In genomic region chr18:3451989-3452749, GRCh38 we compare ENCODE assay signal across 1 cellular context.
TF ChIP-seq lines count a peak whose summit lies in the region.

No MANE protein-coding gene starts in this region.

TF ChIP-seq in HEK293, 187 proteins besides CTCF, POLR2A, EP300 and RAD21 (continued from another document and continues in another):
- no peak for TF ChIP-seq ZNF518A (tag by site-specific recombination; conservative IDR thresholded peaks at IDR 0.05; ENCODE audit: low read depth)
- TF ChIP-seq ZNF621 (tag by site-specific recombination; IDR thresholded peaks at IDR 0.05): no peak
- no peak for TF ChIP-seq ZNF155 (tag by site-specific recombination; IDR thresholded peaks at IDR 0.05)
- TF ChIP-seq ZNF350 (tag by site-specific recombination; IDR thresholded peaks at IDR 0.05): no peak
- no peak for TF ChIP-seq ZBTB49 (tag by site-specific recombination; IDR thresholded peaks at IDR 0.05; ENCODE audit: low read depth)
- no peak for TF ChIP-seq PRDM2 (tag by site-specific recombination; IDR thresholded peaks at IDR 0.05; ENCODE audit: borderline replicate concordance)
- no peak for TF ChIP-seq ZNF777 (tag by site-specific recombination; IDR thresholded peaks at IDR 0.05; ENCODE audit: borderline replicate concordance)
- TF ChIP-seq ZNF585B (tag by site-specific recombination; IDR thresholded peaks at IDR 0.05): no peak
- TF ChIP-seq ZNF626 (tag by site-specific recombination; IDR thresholded peaks at IDR 0.05): no peak
- no peak for TF ChIP-seq ZNF366 (tag by site-specific recombination; conservative IDR thresholded peaks at IDR 0.05)
- TF ChIP-seq ZNF174 (tag by site-specific recombination; IDR thresholded peaks at IDR 0.05): no peak
- TF ChIP-seq PRDM10 (tag by site-specific recombination; IDR thresholded peaks at IDR 0.05): peak; percentile 85
- peak; percentile 39; the same call in 1 of the 2 replicates for TF ChIP-seq ZBTB20 (tag by site-specific recombination; IDR thresholded peaks at IDR 0.05)
- TF ChIP-seq ZNF830 (tag by site-specific recombination; IDR thresholded peaks at IDR 0.05; ENCODE audit: low read depth): no peak
- no peak for TF ChIP-seq SCRT2 (tag by site-specific recombination; IDR thresholded peaks at IDR 0.05)
- TF ChIP-seq GLIS2 (tag by site-specific recombination; IDR thresholded peaks at IDR 0.05): peak; percentile 95
- no peak for TF ChIP-seq SP3 (tag by site-specific recombination; IDR thresholded peaks at IDR 0.05)
- TF ChIP-seq ZNF302 (tag by site-specific recombination; IDR thresholded peaks at IDR 0.05; ENCODE audit: low read depth): no peak
- peak; percentile 28; the same call in 1 of the 2 replicates for TF ChIP-seq ZNF501 (tag by site-specific recombination; IDR thresholded peaks at IDR 0.05)
- TF ChIP-seq ZBTB21 (tag by site-specific recombination; IDR thresholded peaks at IDR 0.05): no peak
- no peak for TF ChIP-seq ZNF10 (tag by site-specific recombination; IDR thresholded peaks at IDR 0.05)
- TF ChIP-seq ZBTB1 (tag by site-specific recombination; IDR thresholded peaks at IDR 0.05): no peak
- TF ChIP-seq ZNF354C (tag by site-specific recombination; IDR thresholded peaks at IDR 0.05; ENCODE audit: borderline replicate concordance, low read depth): no peak
- no peak for TF ChIP-seq KLF7 (tag by site-specific recombination; IDR thresholded peaks at IDR 0.05; ENCODE audit: borderline replicate concordance)
- TF ChIP-seq ZNF114 (tag by site-specific recombination; IDR thresholded peaks at IDR 0.05): no peak
- TF ChIP-seq HIC1 (tag by site-specific recombination; IDR thresholded peaks at IDR 0.05): no peak
- no peak for TF ChIP-seq OVOL3 (tag by site-specific recombination; IDR thresholded peaks at IDR 0.05)
- no peak for TF ChIP-seq ZNF664 (tag by site-specific recombination; IDR thresholded peaks at IDR 0.05)
- no peak for TF ChIP-seq ZNF48 (tag by site-specific recombination; IDR thresholded peaks at IDR 0.05)
- TF ChIP-seq EGR2 (tag by site-specific recombination; IDR thresholded peaks at IDR 0.05; ENCODE audit: low read depth): no peak
- peak; percentile 44; the same call in 1 of the 2 replicates for TF ChIP-seq ZNF692 (tag by site-specific recombination; IDR thresholded peaks at IDR 0.05)
- TF ChIP-seq ZBTB10 (tag by site-specific recombination; IDR thresholded peaks at IDR 0.05): 0 out of 2 replicates have a peak, but pooled peaks have one; percentile 27
- no peak for TF ChIP-seq ZNF677 (tag by site-specific recombination; IDR thresholded peaks at IDR 0.05)
- TF ChIP-seq ZNF341 (tag by site-specific recombination; IDR thresholded peaks at IDR 0.05; ENCODE audit: low read depth): peak; percentile 73
